ENCODE assay signal across 25 cellular contexts in genomic region chr13:32419862-32420261, GRCh38.
"Had no signal": no experiment of that assay in that cellular context is flagged by ENCODE, and none has a peak within 500 bp of the region (broad histone marks: within the 10 kb centered on the region; RNA-seq: fewer than 3 reads in every experiment).

No MANE protein-coding gene starts in this region.

- H3K27me3 Mint-ChIP-seq: dendritic cell treated with granulocyte-macrophage colony-stimulating factor and Interleukin-4, amounts not matched to agents 40 ng/mL and 50 ng/mL, for 4 days; effector memory CD8-positive, alpha-beta T cell had no signal

- H3K27me3 ChIP-seq: colonic mucosa, esophagus squamous epithelium, gastrocnemius medialis, heart right ventricle, left lung had no signal

- H3K27ac Mint-ChIP-seq: dendritic cell treated with granulocyte-macrophage colony-stimulating factor and Interleukin-4, amounts not matched to agents 40 ng/mL and 50 ng/mL, for 4 days; effector memory CD8-positive, alpha-beta T cell; endodermal cell; mesothelial cell of epicardium had no signal

- H3K36me3 ChIP-seq: colonic mucosa, gastrocnemius medialis had no signal

- FAIRE-seq: endometrium, islet of Langerhans, keratinocyte had no signal

- H3K27ac ChIP-seq: colonic mucosa, epithelial cell of prostate, esophagus squamous epithelium, gastrocnemius medialis, heart right ventricle, left lung, lower lobe of right lung had no signal

- ATAC-seq: effector memory CD8-positive, alpha-beta T cell; esophagus mucosa; gastrocnemius medialis; left cardiac atrium; left lung; left ventricle myocardium superior; lower lobe of right lung; mucosa of descending colon had no signal

- H3K4me3 Mint-ChIP-seq: dendritic cell treated with granulocyte-macrophage colony-stimulating factor and Interleukin-4, amounts not matched to agents 40 ng/mL and 50 ng/mL, for 4 days; effector memory CD8-positive, alpha-beta T cell; endodermal cell; mesothelial cell of epicardium had no signal

- H3K4me1 ChIP-seq: colonic mucosa, gastrocnemius medialis, lower lobe of right lung had no signal

- H3K4me3 ChIP-seq: colonic mucosa, esophagus squamous epithelium, gastrocnemius medialis, heart right ventricle, left lung, lower lobe of right lung, mucosa of descending colon had no signal

- H3K4me1 Mint-ChIP-seq: endodermal cell, mesothelial cell of epicardium had no signal

- DNase-seq: colonic mucosa; cortex of kidney; effector CD8-positive, alpha-beta T cell; effector memory CD8-positive, alpha-beta T cell; endodermal cell; esophagus squamous epithelium; foreskin melanocyte; gastrocnemius medialis; glutamatergic neuron; head of caudate nucleus; heart right ventricle; hippocampal formation; left cardiac atrium; left lung; left ventricle myocardium superior; lower lobe of right lung; mesenchymal stem cell; mucosa of descending colon had no signal

- H3K9me3 ChIP-seq: colonic mucosa, esophagus squamous epithelium, gastrocnemius medialis, mucosa of descending colon had no signal
